Comparison of ENCODE assay signal across 26 cellular contexts in genomic region chr4:188396037-188396436, GRCh38.
"Had no signal": no experiment of that assay in that cellular context is flagged by ENCODE, and none has a peak within 500 bp of the region (broad histone marks: within the 10 kb centered on the region; RNA-seq: fewer than 3 reads in every experiment).

No MANE protein-coding gene starts in this region.

- H3K27me3 ChIP-seq: dorsolateral prefrontal cortex had no signal

- ATAC-seq: activated CD4-positive, alpha-beta T cell treated with anti-CD3 and anti-CD28 coated beads for 36 hours; activated CD8-positive, alpha-beta memory T cell treated with anti-CD3 and anti-CD28 coated beads, Interleukin-2, amount 10 ng/mL, durations not matched to agents 7 days and 5 days; activated CD8-positive, alpha-beta T cell treated with anti-CD3 and anti-CD28 coated beads, Interleukin-2, amount 10 ng/mL, durations not matched to agents 7 days and 5 days; activated naive CD8-positive, alpha-beta T cell treated with anti-CD3 and anti-CD28 coated beads, Interleukin-2, amount 50 U/mL, for 24 hours; esophagus mucosa had no signal

- FAIRE-seq: astrocyte, colon, frontal cortex had no signal

- H3K4me3 ChIP-seq: dorsolateral prefrontal cortex had no signal

- DNase-seq: activated CD4-positive, alpha-beta memory T cell treated with anti-CD3 and anti-CD28 coated beads for 36 hours; activated CD4-positive, alpha-beta T cell treated with anti-CD3 and anti-CD28 coated beads for 36 hours; activated CD4-positive, alpha-beta T cell treated with anti-CD3 and anti-CD28 coated beads, Interleukin-2, amount 10 ng/mL, durations not matched to agents 24 days and 14 days; activated CD4-positive, CD25-positive, alpha-beta regulatory T cell; activated CD4-positive, CD25-positive, alpha-beta regulatory T cell treated with anti-CD3 and anti-CD28 coated beads, Interleukin-2, amount 50 U/mL, for 72 hours; activated CD8-positive, alpha-beta memory T cell treated with anti-CD3 and anti-CD28 coated beads, Interleukin-2, amount 10 ng/mL, durations not matched to agents 7 days and 5 days; activated CD8-positive, alpha-beta memory T cell treated with anti-CD3 and anti-CD28 coated beads, Interleukin-2, amount 50 U/mL, for 4 hours; activated CD8-positive, alpha-beta T cell treated with anti-CD3 and anti-CD28 coated beads, Interleukin-2, amount 10 ng/mL, durations not matched to agents 7 days and 5 days; activated effector memory CD4-positive, alpha-beta T cell treated with anti-CD3 and anti-CD28 coated beads, Interleukin-2, amount 50 U/mL, for 16 hours; activated naive CD4-positive, alpha-beta T cell treated with anti-CD3 and anti-CD28 coated beads for 36 hours; activated naive CD8-positive, alpha-beta T cell treated with anti-CD3 and anti-CD28 coated beads for 36 hours; activated naive CD8-positive, alpha-beta T cell treated with anti-CD3 and anti-CD28 coated beads, Interleukin-2, amount 50 U/mL, for 24 hours; activated T-cell treated with anti-CD3 and anti-CD28 coated beads, Interleukin-2, amount 50 U/mL, for 1 hour; activated T-cell treated with anti-CD3 and anti-CD28 coated beads, Interleukin-2, amount 50 U/mL, for 48 hours; anterior cingulate cortex; caudate nucleus; cortex of kidney; dorsolateral prefrontal cortex; effector memory CD4-positive, alpha-beta T cell; endodermal cell; foreskin fibroblast; T-helper 2 cell had no signal
